14 cellular contexts compared by ENCODE assay signal in genomic region chr22:25492950-25493790, GRCh38.
DNase-seq lines count a peak whose midpoint lies in the region; ATAC-seq, FAIRE-seq and TF ChIP-seq lines count a peak whose summit lies in the region.
"Had no signal": no experiment of that assay in that cellular context is flagged by ENCODE, and none has a peak within 500 bp of the region (broad histone marks: within the 10 kb centered on the region; RNA-seq: fewer than 3 reads in every experiment).

No MANE protein-coding gene starts in this region.

- intact Hi-C loops in body of pancreas (cut with DNase I) = no loop called here

- H3K36me3 ChIP-seq in body of pancreas (replicated peaks in 1 of 2; ENCODE audit: insufficient read depth in 1 of 2, low read depth in 2 of 2) = no peaks in the 10 kb centered on the region
- H3K36me3 ChIP-seq: MG63 had no signal

- TF ChIP-seq POLR2A in body of pancreas (IDR thresholded peaks at IDR 0.05) = no peak

- H3K27me3 Mint-ChIP-seq in T-cell = peaks cover 0 to 16% of the 10 kb centered on the region in 2 donors

- no peak overlapping the region for H3K4me3 ChIP-seq in body of pancreas
- H3K4me3 ChIP-seq: BLaER1, MG63 had no signal

- TF ChIP-seq CTCF in body of pancreas (IDR thresholded peaks at IDR 0.05) = no peak

- H3K9me3 Mint-ChIP-seq in T-cell = peaks cover 0 to 5% (median 2%) of the 10 kb centered on the region in 3 donors

- DNase-seq in GM18507 (ENCODE audit: extremely low spot score, insufficient read length, low read depth) (no peak), NCI-H446 treated with DMSO at 0.1 percent for 48 hours (lab: John Stamatoyannopoulos, UW) (peak; percentile 100), body of pancreas (peak in 3 of 4 donors; percentile 10 to 25 (median 19)), nucleus accumbens (lab: John Stamatoyannopoulos, UW) (peak in 45 of 56 donors; percentile 4 to 82 (median 38)), T-cell (no peak), kidney glomerular epithelial cell (lab: John Stamatoyannopoulos, UW) (no peak), SKM-1 (lab: John Stamatoyannopoulos, UW; ENCODE audit: unreplicated experiment) (no peak)
- DNase-seq: activated CD4-positive, alpha-beta T cell treated with anti-CD3 and anti-CD28 coated beads, Interleukin-2, amount 50 U/mL, for 48 hours; activated effector memory CD4-positive, alpha-beta T cell treated with Interleukin-2 at 50 U/mL for 16 hours; erythroblast; MG63; T-helper 17 cell had no signal

- POLR2A ChIA-PET in T-cell (lab: Charles Lee) = interaction anchor here in 1 of 2 donors (0.6 kb wide), 1 partner anchor 8 kb away, joined by 3 read pairs; no protein-coding TSS in a partner anchor

- no peak for ATAC-seq in body of pancreas
- no peak for ATAC-seq in HG02981 (IDR thresholded peaks at IDR 0.05; ENCODE audit: unreplicated experiment)
- no peak for ATAC-seq in T-cell (replicated peaks in 1 of 4)
- ATAC-seq: T-helper 17 cell had no signal

- peak; percentile 72 for FAIRE-seq in GM18507 (lab: Jason Lieb, UNC)

- peaks cover 28% of the 10 kb centered on the region for H3K4me1 ChIP-seq in body of pancreas
- H3K4me1 ChIP-seq: BLaER1 had no signal

- H3K27me3 ChIP-seq in body of pancreas = no peaks in the 10 kb centered on the region
- H3K27me3 ChIP-seq: BLaER1, MG63 had no signal

- H3K27ac Mint-ChIP-seq in T-cell = no peak overlapping the region
- H3K27ac Mint-ChIP-seq: T-helper 17 cell had no signal

- CTCF ChIA-PET in T-cell (lab: Charles Lee) = no interaction called here

- H3K27ac ChIP-seq in body of pancreas = peak overlapping the region in 3 of 4 donors; percentile 14 to 49 (median 16)
- H3K27ac ChIP-seq: BLaER1 had no signal

- WGBS in body of pancreas, 2 donors = 38 to 66% methylated on average over 14 to 16 of the region's 16 CpGs

- H3K36me3 Mint-ChIP-seq in T-cell = peaks cover 7% of the 10 kb centered on the region

- no peak overlapping the region for H3K4me3 Mint-ChIP-seq in T-cell
- H3K4me3 Mint-ChIP-seq: T-helper 17 cell had no signal

- no peaks in the 10 kb centered on the region for H3K4me1 Mint-ChIP-seq in T-cell

- H3K9me3 ChIP-seq in body of pancreas = no peaks in the 10 kb centered on the region
- H3K9me3 ChIP-seq: MG63 had no signal

Comparison
In these comparisons a context has a peak if more than half of its experiments do, and no peak if none do; other contexts are left out.
1. DNase-seq: peak in NCI-H446 treated with DMSO at 0.1 percent for 48 hours (single experiment), body of pancreas (3 of 4) and nucleus accumbens (45 of 56); none in GM18507 (single experiment), T-cell (0 of 34), kidney glomerular epithelial cell (single experiment) and SKM-1 (single experiment).